In the genomic region with DNA sequence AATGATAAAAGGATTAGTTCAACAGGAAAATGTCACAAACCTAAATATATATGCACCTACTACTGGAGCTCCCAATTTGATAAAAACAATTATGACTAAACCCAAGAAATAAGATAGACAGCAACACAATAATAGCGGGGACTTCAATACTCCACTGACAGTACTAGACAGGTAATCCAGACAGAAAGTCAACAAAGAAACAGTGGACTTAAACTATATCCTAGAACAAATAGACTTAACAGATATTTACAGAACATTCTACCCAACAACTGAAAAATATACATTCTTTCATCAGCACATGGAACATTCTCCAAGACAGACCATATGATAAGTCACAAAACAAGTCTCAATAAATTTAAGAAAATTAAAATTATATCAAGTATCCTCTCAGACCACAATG, we compare ENCODE assay signal across 26 cellular contexts. TPM values are rescaled to one million over a fixed set of nuclear protein-coding genes. Genes with fewer than 3 reads are reported as not detected.
A peak's percentile ranks its signal among the peaks of the same experiment; 100 is the strongest.
DNase-seq lines count a peak whose midpoint lies in the region; ATAC-seq and FAIRE-seq lines count a peak whose summit lies in the region.
"Had no signal": no experiment of that assay in that cellular context is flagged by ENCODE, and none has a peak within 500 bp of the region (broad histone marks: within the 10 kb centered on the region; RNA-seq: fewer than 3 reads in every experiment).

No MANE protein-coding gene starts in this region.

- peaks cover 9% of the 10 kb centered on the region for H3K9me3 Mint-ChIP-seq in natural killer cell treated with Interleukin-12 subunit alpha and Interleukin-12 subunit beta and Interleukin-15 and Interleukin-18, amount 100 ng/mL, for 72 hours

- H3K27ac Mint-ChIP-seq in natural killer cell treated with Interleukin-12 subunit alpha and Interleukin-12 subunit beta and Interleukin-15 and Interleukin-18, amount 100 ng/mL, for 72 hours: no peak overlapping the region
- H3K27ac Mint-ChIP-seq: CD14-positive monocyte; CD4-positive, alpha-beta memory T cell; CD4-positive, CD25-positive, alpha-beta regulatory T cell; CD8-positive, alpha-beta memory T cell had no signal

- FAIRE-seq in A204.1 (lab: Jason Lieb, UNC) (peak; percentile 6), colon (lab: Jason Lieb, UNC) (peak; percentile 43)
- FAIRE-seq: A549, GM12878, GM12892, GM18507 had no signal

- H3K27me3 Mint-ChIP-seq in natural killer cell treated with Interleukin-12 subunit alpha and Interleukin-12 subunit beta and Interleukin-15 and Interleukin-18, amount 100 ng/mL, for 72 hours: peaks cover 2 to 8% of the 10 kb centered on the region in 2 donors
- H3K27me3 Mint-ChIP-seq: CD4-positive, CD25-positive, alpha-beta regulatory T cell had no signal

- in situ Hi-C loops in ACHN (cut with HindIII; ENCODE audit: low pct_ligation_motif_present, low pct_unique_long_range_greater_than_20kb, low sequenced_read_pairs): no loop called here

- DNase-seq in DMS53 (lab: John Stamatoyannopoulos, UW) (peak; percentile 42), left lobe of liver (ENCODE audit: low spot score) (no peak), ACHN (no peak)
- no peak for DNase-seq in natural killer cell treated with Interleukin-12 subunit alpha and Interleukin-12 subunit beta and Interleukin-15 and Interleukin-18, amount 100 ng/mL, for 72 hours (ENCODE audit: low spot score)
- DNase-seq: 8988T; BE2C; C1 segment of cervical spinal cord; CD4-positive, alpha-beta memory T cell; CD4-positive, CD25-positive, alpha-beta regulatory T cell; CD8-positive, alpha-beta memory T cell; COR-L47; DMS 273 treated with DMSO at 0.1 percent for 48 hours; DMS153; DMS79; DND-41; EL; GDM1 had no signal

- peaks cover 14% of the 10 kb centered on the region for H3K36me3 Mint-ChIP-seq in natural killer cell treated with Interleukin-12 subunit alpha and Interleukin-12 subunit beta and Interleukin-15 and Interleukin-18, amount 100 ng/mL, for 72 hours
- H3K36me3 Mint-ChIP-seq: CD14-positive monocyte; CD4-positive, CD25-positive, alpha-beta regulatory T cell; CD8-positive, alpha-beta memory T cell had no signal

- no peaks in the 10 kb centered on the region for H3K4me1 Mint-ChIP-seq in natural killer cell treated with Interleukin-12 subunit alpha and Interleukin-12 subunit beta and Interleukin-15 and Interleukin-18, amount 100 ng/mL, for 72 hours (ENCODE audit: low read depth in 2 of 2)
- H3K4me1 Mint-ChIP-seq: CD14-positive monocyte; CD4-positive, alpha-beta memory T cell; CD4-positive, CD25-positive, alpha-beta regulatory T cell; CD8-positive, alpha-beta memory T cell had no signal

- no peak for ATAC-seq in left lobe of liver
- ATAC-seq in natural killer cell treated with Interleukin-12 subunit alpha and Interleukin-12 subunit beta and Interleukin-15 and Interleukin-18, amount 100 ng/mL, for 72 hours: no peak
- ATAC-seq: A549, GM12878 had no signal

- H3K4me3 Mint-ChIP-seq in natural killer cell treated with Interleukin-12 subunit alpha and Interleukin-12 subunit beta and Interleukin-15 and Interleukin-18, amount 100 ng/mL, for 72 hours: no peak overlapping the region
- H3K4me3 Mint-ChIP-seq: CD14-positive monocyte; CD4-positive, alpha-beta memory T cell; CD4-positive, CD25-positive, alpha-beta regulatory T cell; CD8-positive, alpha-beta memory T cell had no signal

RNA-seq across cellular contexts. Expression of gene LGR5, which starts 28.0 kb away (rescaled TPM):
- total RNA-seq in left lobe of liver: 0.13 TPM
- total RNA-seq in natural killer cell treated with Interleukin-12 subunit alpha and Interleukin-12 subunit beta and Interleukin-15 and Interleukin-18, amount 100 ng/mL, for 72 hours: not detected
- total RNA-seq: CD4-positive, alpha-beta memory T cell; CD4-positive, CD25-positive, alpha-beta regulatory T cell; CD8-positive, alpha-beta memory T cell; Daoy; G401; GM12878 had no signal
